ENCODE assay signal across 1 cellular context in the genomic region with DNA sequence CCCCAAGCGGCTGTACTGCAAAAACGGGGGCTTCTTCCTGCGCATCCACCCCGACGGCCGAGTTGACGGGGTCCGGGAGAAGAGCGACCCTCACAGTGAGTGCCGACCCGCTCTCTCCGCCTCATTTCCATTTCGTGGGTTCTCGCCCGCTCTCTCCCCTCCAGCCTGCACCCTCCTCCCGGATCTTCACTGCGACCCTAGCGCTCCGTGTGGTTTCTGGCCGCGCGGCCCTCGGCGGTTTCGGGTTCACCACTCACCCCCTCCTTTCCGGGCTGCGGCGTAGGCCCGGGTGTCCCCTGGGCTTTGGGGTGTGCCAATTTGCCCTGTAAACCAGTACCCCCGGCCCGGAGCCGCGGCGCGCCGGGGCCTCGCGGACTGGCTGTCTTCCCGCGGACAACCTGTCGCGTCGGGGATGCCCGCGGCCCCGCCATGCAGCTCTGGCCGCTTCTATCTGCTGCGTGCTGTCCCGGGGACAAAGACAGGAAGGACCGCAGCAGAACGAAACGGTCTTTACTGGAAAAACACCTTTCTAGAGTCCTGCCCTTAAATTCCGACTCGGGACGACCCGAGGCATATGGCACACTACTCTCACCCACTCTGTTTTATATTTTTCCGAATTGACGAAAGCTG.
TF ChIP-seq lines count a peak whose summit lies in the region.

No MANE protein-coding gene starts in this region.

TF ChIP-seq in K562, 482 proteins besides CTCF, POLR2A, EP300 and RAD21 (continued from another document and continues in another):
- TF ChIP-seq ZNF217 (CRISPR knock-in tag; IDR thresholded peaks at IDR 0.05) = no peak
- no peak for TF ChIP-seq STAT5A (IDR thresholded peaks at IDR 0.05; ENCODE audit: borderline replicate concordance, low read length)
- no peak for TF ChIP-seq NCOA1 (IDR thresholded peaks at IDR 0.05; ENCODE audit: low read depth)
- TF ChIP-seq NR1H2 (CRISPR knock-in tag; IDR thresholded peaks at IDR 0.05) = peak; percentile 77; the same call in 1 of the 2 replicates
- TF ChIP-seq RB1 (IDR thresholded peaks at IDR 0.05; ENCODE audit: low read depth) = no peak
- TF ChIP-seq, protein P1, sequence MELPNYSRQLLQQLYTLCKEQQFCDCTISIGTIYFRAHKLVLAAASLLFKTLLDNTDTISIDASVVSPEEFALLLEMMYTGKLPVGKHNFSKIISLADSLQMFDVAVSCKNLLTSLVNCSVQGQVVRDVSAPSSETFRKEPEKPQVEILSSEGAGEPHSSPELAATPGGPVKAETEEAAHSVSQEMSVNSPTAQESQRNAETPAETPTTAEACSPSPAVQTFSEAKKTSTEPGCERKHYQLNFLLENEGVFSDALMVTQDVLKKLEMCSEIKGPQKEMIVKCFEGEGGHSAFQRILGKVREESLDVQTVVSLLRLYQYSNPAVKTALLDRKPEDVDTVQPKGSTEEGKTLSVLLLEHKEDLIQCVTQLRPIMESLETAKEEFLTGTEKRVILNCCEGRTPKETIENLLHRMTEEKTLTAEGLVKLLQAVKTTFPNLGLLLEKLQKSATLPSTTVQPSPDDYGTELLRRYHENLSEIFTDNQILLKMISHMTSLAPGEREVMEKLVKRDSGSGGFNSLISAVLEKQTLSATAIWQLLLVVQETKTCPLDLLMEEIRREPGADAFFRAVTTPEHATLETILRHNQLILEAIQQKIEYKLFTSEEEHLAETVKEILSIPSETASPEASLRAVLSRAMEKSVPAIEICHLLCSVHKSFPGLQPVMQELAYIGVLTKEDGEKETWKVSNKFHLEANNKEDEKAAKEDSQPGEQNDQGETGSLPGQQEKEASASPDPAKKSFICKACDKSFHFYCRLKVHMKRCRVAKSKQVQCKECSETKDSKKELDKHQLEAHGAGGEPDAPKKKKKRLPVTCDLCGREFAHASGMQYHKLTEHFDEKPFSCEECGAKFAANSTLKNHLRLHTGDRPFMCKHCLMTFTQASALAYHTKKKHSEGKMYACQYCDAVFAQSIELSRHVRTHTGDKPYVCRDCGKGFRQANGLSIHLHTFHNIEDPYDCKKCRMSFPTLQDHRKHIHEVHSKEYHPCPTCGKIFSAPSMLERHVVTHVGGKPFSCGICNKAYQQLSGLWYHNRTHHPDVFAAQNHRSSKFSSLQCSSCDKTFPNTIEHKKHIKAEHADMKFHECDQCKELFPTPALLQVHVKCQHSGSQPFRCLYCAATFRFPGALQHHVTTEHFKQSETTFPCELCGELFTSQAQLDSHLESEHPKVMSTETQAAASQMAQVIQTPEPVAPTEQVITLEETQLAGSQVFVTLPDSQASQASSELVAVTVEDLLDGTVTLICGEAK (IDR thresholded peaks at IDR 0.05) = 0 out of 2 replicates have a peak, but pooled peaks have one; percentile 35
- TF ChIP-seq, protein P1 (CRISPR knock-in tag; IDR thresholded peaks at IDR 0.05) = 0 out of 2 replicates have a peak, but pooled peaks have one; percentile 11
- TF ChIP-seq NR3C1 (CRISPR knock-in tag; IDR thresholded peaks at IDR 0.05) = no peak
- TF ChIP-seq, protein P2, sequence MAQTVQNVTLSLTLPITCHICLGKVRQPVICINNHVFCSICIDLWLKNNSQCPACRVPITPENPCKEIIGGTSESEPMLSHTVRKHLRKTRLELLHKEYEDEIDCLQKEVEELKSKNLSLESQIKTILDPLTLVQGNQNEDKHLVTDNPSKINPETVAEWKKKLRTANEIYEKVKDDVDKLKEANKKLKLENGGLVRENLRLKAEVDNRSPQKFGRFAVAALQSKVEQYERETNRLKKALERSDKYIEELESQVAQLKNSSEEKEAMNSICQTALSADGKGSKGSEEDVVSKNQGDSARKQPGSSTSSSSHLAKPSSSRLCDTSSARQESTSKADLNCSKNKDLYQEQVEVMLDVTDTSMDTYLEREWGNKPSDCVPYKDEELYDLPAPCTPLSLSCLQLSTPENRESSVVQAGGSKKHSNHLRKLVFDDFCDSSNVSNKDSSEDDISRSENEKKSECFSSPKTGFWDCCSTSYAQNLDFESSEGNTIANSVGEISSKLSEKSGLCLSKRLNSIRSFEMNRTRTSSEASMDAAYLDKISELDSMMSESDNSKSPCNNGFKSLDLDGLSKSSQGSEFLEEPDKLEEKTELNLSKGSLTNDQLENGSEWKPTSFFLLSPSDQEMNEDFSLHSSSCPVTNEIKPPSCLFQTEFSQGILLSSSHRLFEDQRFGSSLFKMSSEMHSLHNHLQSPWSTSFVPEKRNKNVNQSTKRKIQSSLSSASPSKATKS (CRISPR knock-in tag; IDR thresholded peaks at IDR 0.05) = no peak
- TF ChIP-seq PHF21A (IDR thresholded peaks at IDR 0.05; ENCODE audit: borderline replicate concordance, low read depth) = no peak
- no peak for TF ChIP-seq FOXJ2 (tag; IDR thresholded peaks at IDR 0.05)
- peak; percentile 32; the same call in 1 of the 2 replicates for TF ChIP-seq PHF8 (IDR thresholded peaks at IDR 0.05; ENCODE audit: borderline replicate concordance, low read length)
- no peak for TF ChIP-seq FOXM1 (IDR thresholded peaks at IDR 0.05; ENCODE audit: low read depth)
- TF ChIP-seq FOXM1 (CRISPR knock-in tag; IDR thresholded peaks at IDR 0.05; ENCODE audit: low read depth) = 0 out of 2 replicates have a peak, but pooled peaks have one; percentile 81
- TF ChIP-seq ZNF124 (CRISPR knock-in tag; IDR thresholded peaks at IDR 0.05) = no peak
- no peak for TF ChIP-seq CEBPG (CRISPR knock-in tag; IDR thresholded peaks at IDR 0.05)
- no peak for TF ChIP-seq CEBPG (tag; conservative IDR thresholded peaks at IDR 0.05 in 1 of 2, IDR thresholded peaks at IDR 0.05 in 1 of 2)
- no peak for TF ChIP-seq ZNF224 (CRISPR knock-in tag; IDR thresholded peaks at IDR 0.05)
- TF ChIP-seq CTBP1 (IDR thresholded peaks at IDR 0.05; ENCODE audit: borderline replicate concordance) = peak; percentile 27; the same call in 1 of the 2 replicates
- TF ChIP-seq ZFX (CRISPR knock-in tag; IDR thresholded peaks at IDR 0.05) = peak; percentile 90
- no peak for TF ChIP-seq CHD4 (IDR thresholded peaks at IDR 0.05; ENCODE audit: insufficient read depth, insufficient replicate concordance, low read depth, low read length, poor library complexity, severe bottlenecking)
- no peak for TF ChIP-seq ZNF23 (CRISPR knock-in tag; IDR thresholded peaks at IDR 0.05)
- TF ChIP-seq NFRKB (IDR thresholded peaks at IDR 0.05; ENCODE audit: low read depth) = peak; percentile 78; the same call in 1 of the 2 replicates
- no peak for TF ChIP-seq JUN (IDR thresholded peaks at IDR 0.05; ENCODE audit: borderline replicate concordance, low read depth, low read length)
- no peak for TF ChIP-seq JUN (CRISPR knock-in tag; IDR thresholded peaks at IDR 0.05; ENCODE audit: borderline replicate concordance)
- TF ChIP-seq, protein P3, sequence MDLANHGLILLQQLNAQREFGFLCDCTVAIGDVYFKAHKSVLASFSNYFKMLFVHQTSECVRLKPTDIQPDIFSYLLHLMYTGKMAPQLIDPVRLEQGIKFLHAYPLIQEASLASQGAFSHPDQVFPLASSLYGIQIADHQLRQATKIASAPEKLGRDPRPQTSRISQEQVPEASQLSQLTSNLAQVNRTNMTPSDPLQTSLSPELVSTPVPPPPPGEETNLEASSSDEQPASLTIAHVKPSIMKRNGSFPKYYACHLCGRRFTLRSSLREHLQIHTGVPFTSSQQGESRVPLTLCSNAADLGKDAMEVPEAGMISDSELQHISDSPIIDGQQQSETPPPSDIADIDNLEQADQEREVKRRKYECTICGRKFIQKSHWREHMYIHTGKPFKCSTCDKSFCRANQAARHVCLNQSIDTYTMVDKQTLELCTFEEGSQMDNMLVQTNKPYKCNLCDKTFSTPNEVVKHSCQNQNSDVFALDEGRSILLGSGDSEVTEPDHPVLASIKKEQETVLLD (IDR thresholded peaks at IDR 0.05) = no peak
- no peak for TF ChIP-seq POLR3A (IDR thresholded peaks at IDR 0.05; ENCODE audit: borderline replicate concordance, extremely low read depth, insufficient read depth, insufficient read length)
- TF ChIP-seq FOXK2 (conservative IDR thresholded peaks at IDR 0.05 in 1 of 2, IDR thresholded peaks at IDR 0.05 in 1 of 2; ENCODE audit: low read depth in 2 of 2) = no peak
- TF ChIP-seq SRSF7 (optimal IDR thresholded peaks at IDR 0.05; ENCODE audit: low read depth, low read length) = no peak
- TF ChIP-seq, protein P4, sequence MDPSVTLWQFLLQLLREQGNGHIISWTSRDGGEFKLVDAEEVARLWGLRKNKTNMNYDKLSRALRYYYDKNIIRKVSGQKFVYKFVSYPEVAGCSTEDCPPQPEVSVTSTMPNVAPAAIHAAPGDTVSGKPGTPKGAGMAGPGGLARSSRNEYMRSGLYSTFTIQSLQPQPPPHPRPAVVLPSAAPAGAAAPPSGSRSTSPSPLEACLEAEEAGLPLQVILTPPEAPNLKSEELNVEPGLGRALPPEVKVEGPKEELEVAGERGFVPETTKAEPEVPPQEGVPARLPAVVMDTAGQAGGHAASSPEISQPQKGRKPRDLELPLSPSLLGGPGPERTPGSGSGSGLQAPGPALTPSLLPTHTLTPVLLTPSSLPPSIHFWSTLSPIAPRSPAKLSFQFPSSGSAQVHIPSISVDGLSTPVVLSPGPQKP (CRISPR knock-in tag; IDR thresholded peaks at IDR 0.05) = no peak
- TF ChIP-seq, protein P5, sequence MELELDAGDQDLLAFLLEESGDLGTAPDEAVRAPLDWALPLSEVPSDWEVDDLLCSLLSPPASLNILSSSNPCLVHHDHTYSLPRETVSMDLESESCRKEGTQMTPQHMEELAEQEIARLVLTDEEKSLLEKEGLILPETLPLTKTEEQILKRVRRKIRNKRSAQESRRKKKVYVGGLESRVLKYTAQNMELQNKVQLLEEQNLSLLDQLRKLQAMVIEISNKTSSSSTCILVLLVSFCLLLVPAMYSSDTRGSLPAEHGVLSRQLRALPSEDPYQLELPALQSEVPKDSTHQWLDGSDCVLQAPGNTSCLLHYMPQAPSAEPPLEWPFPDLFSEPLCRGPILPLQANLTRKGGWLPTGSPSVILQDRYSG (tag; conservative IDR thresholded peaks at IDR 0.05; ENCODE audit: low read depth) = no peak
- TF ChIP-seq, protein P6, sequence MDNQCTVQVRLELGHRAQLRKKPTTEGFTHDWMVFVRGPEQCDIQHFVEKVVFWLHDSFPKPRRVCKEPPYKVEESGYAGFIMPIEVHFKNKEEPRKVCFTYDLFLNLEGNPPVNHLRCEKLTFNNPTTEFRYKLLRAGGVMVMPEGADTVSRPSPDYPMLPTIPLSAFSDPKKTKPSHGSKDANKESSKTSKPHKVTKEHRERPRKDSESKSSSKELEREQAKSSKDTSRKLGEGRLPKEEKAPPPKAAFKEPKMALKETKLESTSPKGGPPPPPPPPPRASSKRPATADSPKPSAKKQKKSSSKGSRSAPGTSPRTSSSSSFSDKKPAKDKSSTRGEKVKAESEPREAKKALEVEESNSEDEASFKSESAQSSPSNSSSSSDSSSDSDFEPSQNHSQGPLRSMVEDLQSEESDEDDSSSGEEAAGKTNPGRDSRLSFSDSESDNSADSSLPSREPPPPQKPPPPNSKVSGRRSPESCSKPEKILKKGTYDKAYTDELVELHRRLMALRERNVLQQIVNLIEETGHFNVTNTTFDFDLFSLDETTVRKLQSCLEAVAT (IDR thresholded peaks at IDR 0.05) = peak; percentile 25 to 55; a peak in 2 of 4 replicates
- TF ChIP-seq, protein P7, sequence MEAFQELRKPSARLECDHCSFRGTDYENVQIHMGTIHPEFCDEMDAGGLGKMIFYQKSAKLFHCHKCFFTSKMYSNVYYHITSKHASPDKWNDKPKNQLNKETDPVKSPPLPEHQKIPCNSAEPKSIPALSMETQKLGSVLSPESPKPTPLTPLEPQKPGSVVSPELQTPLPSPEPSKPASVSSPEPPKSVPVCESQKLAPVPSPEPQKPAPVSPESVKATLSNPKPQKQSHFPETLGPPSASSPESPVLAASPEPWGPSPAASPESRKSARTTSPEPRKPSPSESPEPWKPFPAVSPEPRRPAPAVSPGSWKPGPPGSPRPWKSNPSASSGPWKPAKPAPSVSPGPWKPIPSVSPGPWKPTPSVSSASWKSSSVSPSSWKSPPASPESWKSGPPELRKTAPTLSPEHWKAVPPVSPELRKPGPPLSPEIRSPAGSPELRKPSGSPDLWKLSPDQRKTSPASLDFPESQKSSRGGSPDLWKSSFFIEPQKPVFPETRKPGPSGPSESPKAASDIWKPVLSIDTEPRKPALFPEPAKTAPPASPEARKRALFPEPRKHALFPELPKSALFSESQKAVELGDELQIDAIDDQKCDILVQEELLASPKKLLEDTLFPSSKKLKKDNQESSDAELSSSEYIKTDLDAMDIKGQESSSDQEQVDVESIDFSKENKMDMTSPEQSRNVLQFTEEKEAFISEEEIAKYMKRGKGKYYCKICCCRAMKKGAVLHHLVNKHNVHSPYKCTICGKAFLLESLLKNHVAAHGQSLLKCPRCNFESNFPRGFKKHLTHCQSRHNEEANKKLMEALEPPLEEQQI (IDR thresholded peaks at IDR 0.05) = no peak
- no peak for TF ChIP-seq CBX8 (IDR thresholded peaks at IDR 0.05; ENCODE audit: borderline replicate concordance, extremely low read depth, low read depth, low read length, poor library complexity, severe bottlenecking)
- TF ChIP-seq ZKSCAN1 (IDR thresholded peaks at IDR 0.05; ENCODE audit: low read depth, low read length) = no peak
- TF ChIP-seq MEIS2 (IDR thresholded peaks at IDR 0.05; ENCODE audit: partially characterized antibody) = no peak
- TF ChIP-seq, protein P8, sequence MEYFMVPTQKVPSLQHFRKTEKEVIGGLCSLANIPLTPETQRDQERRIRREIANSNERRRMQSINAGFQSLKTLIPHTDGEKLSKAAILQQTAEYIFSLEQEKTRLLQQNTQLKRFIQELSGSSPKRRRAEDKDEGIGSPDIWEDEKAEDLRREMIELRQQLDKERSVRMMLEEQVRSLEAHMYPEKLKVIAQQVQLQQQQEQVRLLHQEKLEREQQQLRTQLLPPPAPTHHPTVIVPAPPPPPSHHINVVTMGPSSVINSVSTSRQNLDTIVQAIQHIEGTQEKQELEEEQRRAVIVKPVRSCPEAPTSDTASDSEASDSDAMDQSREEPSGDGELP (CRISPR knock-in tag; IDR thresholded peaks at IDR 0.05; ENCODE audit: borderline replicate concordance) = peak; percentile 57
